ENCODE assay signal across 19 cellular contexts in the genomic region with DNA sequence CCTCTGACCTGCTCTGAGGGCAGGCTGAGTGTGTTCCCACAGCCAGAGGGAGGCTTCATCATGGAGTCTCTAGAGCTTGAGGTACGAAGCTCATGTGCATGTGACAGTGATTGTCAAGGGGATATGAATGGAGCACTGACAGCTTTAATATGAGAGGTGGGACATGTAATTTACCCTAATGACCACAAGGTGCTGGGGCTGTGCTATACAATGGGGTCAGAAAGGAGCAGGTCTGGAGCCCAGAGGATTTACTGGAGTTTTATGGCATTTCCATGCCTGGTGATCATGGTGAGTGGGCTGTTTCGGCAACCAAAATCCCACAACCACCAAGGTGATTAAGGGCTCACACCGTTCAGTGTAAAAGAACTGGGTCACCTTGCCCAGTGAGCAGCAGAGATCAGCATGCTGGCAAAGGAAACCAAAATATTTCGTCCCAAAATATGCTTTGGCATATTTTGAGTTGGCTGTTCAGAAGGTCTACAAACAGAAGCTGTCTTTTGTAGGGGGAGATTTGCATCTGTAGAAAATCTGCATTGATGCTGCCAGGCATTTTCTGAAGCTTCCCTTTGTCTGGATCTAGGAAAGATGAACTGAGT. TPM values are rescaled to one million over a fixed set of nuclear protein-coding genes. Genes with fewer than 3 reads are reported as not detected.
DNase-seq lines count a peak whose midpoint lies in the region; ATAC-seq and TF ChIP-seq lines count a peak whose summit lies in the region.
"Had no signal": no experiment of that assay in that cellular context is flagged by ENCODE, and none has a peak within 500 bp of the region (broad histone marks: within the 10 kb centered on the region; RNA-seq: fewer than 3 reads in every experiment).

No MANE protein-coding gene starts in this region.

- intact Hi-C loops in Caco-2 (cut with micrococcal nuclease; ENCODE audit: unreplicated experiment), result loop anchor here (1.0 kb wide), 1 partner anchor 54 kb away; no protein-coding TSS in a partner anchor

- POLR2A ChIA-PET in Caco-2 (lab: Charles Lee), result no interaction called here
- POLR2A ChIA-PET in HEK293T (lab: Yijun Ruan, JAX), result no interaction called here

- H3K4me3 ChIP-seq in Caco-2 (ENCODE audit: low read depth, low read length), result no peak overlapping the region
- H3K4me3 ChIP-seq in RWPE2 (ENCODE audit: severe bottlenecking), result no peak overlapping the region
- H3K4me3 ChIP-seq: dorsolateral prefrontal cortex, GM23248, MG63, uterus had no signal

- no peaks in the 10 kb centered on the region for H3K9me3 ChIP-seq in Caco-2
- no peaks in the 10 kb centered on the region for H3K9me3 ChIP-seq in RWPE2 (ENCODE audit: severe bottlenecking)
- H3K9me3 ChIP-seq: MG63 had no signal

- peak; percentile 33 to 34 for TF ChIP-seq CTCF in Caco-2 (IDR thresholded peaks at IDR 0.05; ENCODE audit: insufficient read depth in 1 of 2, low read depth in 1 of 2, low read length in 1 of 2, severe bottlenecking in 1 of 2, unreplicated experiment in 1 of 2)
- peak; percentile 39 for TF ChIP-seq CTCF in RWPE2 (IDR thresholded peaks at IDR 0.05; ENCODE audit: poor library complexity, severe bottlenecking)

- BruUV-seq in Caco-2 (replicated peaks; lab: Mats Ljungman, UMichigan), result no TSS peak

- no peaks in the 10 kb centered on the region for H3K4me1 ChIP-seq in Caco-2
- H3K4me1 ChIP-seq in RWPE2 (ENCODE audit: insufficient read depth, poor library complexity, severe bottlenecking), result no peaks in the 10 kb centered on the region
- H3K4me1 ChIP-seq: uterus had no signal

- ATAC-seq in RWPE2 (ENCODE audit: low read depth), result peak; percentile 67
- ATAC-seq: stimulated activated naive B cell treated with anti-CD40 and anti-IgM and Interleukin-4, amounts not matched to agents 10 μg/mL and 1 μg/mL and 100 μg/mL, for 72 hours; T-helper 17 cell had no signal

- peaks cover 9% of the 10 kb centered on the region for H3K27me3 Mint-ChIP-seq in Caco-2 (ENCODE audit: insufficient read depth, unreplicated experiment)

- H3K9me3 Mint-ChIP-seq in Caco-2 (ENCODE audit: unreplicated experiment), result no peaks in the 10 kb centered on the region
- H3K9me3 Mint-ChIP-seq: activated CD4-positive, alpha-beta T cell treated with anti-CD3 and anti-CD28 coated beads, Interleukin-2, amount 10 ng/mL, durations not matched to agents 24 days and 14 days had no signal

- no peaks in the 10 kb centered on the region for H3K36me3 Mint-ChIP-seq in Caco-2 (ENCODE audit: insufficient read depth, unreplicated experiment)

- H3K4me3 Mint-ChIP-seq in Caco-2 (ENCODE audit: unreplicated experiment), result no peak overlapping the region
- H3K4me3 Mint-ChIP-seq: activated CD4-positive, alpha-beta T cell treated with anti-CD3 and anti-CD28 coated beads, Interleukin-2, amount 10 ng/mL, durations not matched to agents 24 days and 14 days; stimulated activated naive B cell treated with anti-CD40 and anti-IgM and Interleukin-4, amounts not matched to agents 10 μg/mL and 1 μg/mL and 100 μg/mL, for 72 hours; T-helper 17 cell had no signal

- H3K36me3 ChIP-seq in Caco-2 (ENCODE audit: control insufficient read depth, insufficient read depth, low read length) (no peaks in the 10 kb centered on the region), RWPE2 (ENCODE audit: low read depth) (no peaks in the 10 kb centered on the region)
- H3K36me3 ChIP-seq: MG63, uterus had no signal

- CTCF ChIA-PET in Caco-2 (lab: Charles Lee), result interaction anchor here (1.5 kb wide), 1 partner anchor 54 kb away, joined by 12 read pairs; no protein-coding TSS in a partner anchor
- CTCF ChIA-PET in HEK293T (lab: Yijun Ruan, JAX), result interaction anchor here (1.1 kb wide), 1 partner anchor 27 kb away, joined by 3 read pairs; no protein-coding TSS in a partner anchor

- no peak overlapping the region for H3K27ac Mint-ChIP-seq in Caco-2 (ENCODE audit: unreplicated experiment)
- H3K27ac Mint-ChIP-seq: activated CD4-positive, alpha-beta T cell treated with anti-CD3 and anti-CD28 coated beads, Interleukin-2, amount 10 ng/mL, durations not matched to agents 24 days and 14 days; stimulated activated naive B cell treated with anti-CD40 and anti-IgM and Interleukin-4, amounts not matched to agents 10 μg/mL and 1 μg/mL and 100 μg/mL, for 72 hours; T-helper 17 cell had no signal

- DNase-seq in Caco-2 (no peak), HEK293T (ENCODE audit: extremely low spot score) (peak; percentile 22), RWPE2 (ENCODE audit: low spot score) (no peak), germinal center (ENCODE audit: low spot score) (peak; percentile 15), occipital lobe (lab: John Stamatoyannopoulos, UW) (no peak), GM03348 (ENCODE audit: low spot score) (no peak), GOT3 (lab: John Stamatoyannopoulos, UW) (no peak)
- DNase-seq in stimulated activated naive CD4-positive, alpha-beta T cell (lab: John Stamatoyannopoulos, UW), result no peak
- DNase-seq: activated CD4-positive, alpha-beta T cell treated with anti-CD3 and anti-CD28 coated beads, Interleukin-2, amount 10 ng/mL, durations not matched to agents 24 days and 14 days; AML-193; anterior cingulate cortex; DMS79; GM23248; MG63; stimulated activated CD4-positive, alpha-beta T cell treated with anti-CD3 and anti-CD28 coated beads, Interleukin-4, amount 100 ng/mL, for 24 hours; stimulated activated naive B cell treated with anti-CD40 and anti-IgM and Interleukin-4, amounts not matched to agents 10 μg/mL and 1 μg/mL and 100 μg/mL, for 72 hours; T-helper 17 cell; uterus had no signal

- no peak overlapping the region for H3K27ac ChIP-seq in RWPE2 (ENCODE audit: poor library complexity, severe bottlenecking)
- H3K27ac ChIP-seq: GM23248, uterus had no signal

- H3K27me3 ChIP-seq in Caco-2 (replicated peaks; ENCODE audit: control insufficient read depth, insufficient read depth, low read length), result no peaks in the 10 kb centered on the region
- peaks cover 8% of the 10 kb centered on the region for H3K27me3 ChIP-seq in RWPE2 (ENCODE audit: insufficient read depth, poor library complexity, severe bottlenecking)
- H3K27me3 ChIP-seq: uterus had no signal

- H3K4me1 Mint-ChIP-seq in Caco-2 (ENCODE audit: low read depth, unreplicated experiment), result no peaks in the 10 kb centered on the region
- H3K4me1 Mint-ChIP-seq: activated CD4-positive, alpha-beta T cell treated with anti-CD3 and anti-CD28 coated beads, Interleukin-2, amount 10 ng/mL, durations not matched to agents 24 days and 14 days; T-helper 17 cell had no signal

TF ChIP-seq in HEK293T, 16 proteins besides CTCF, POLR2A, EP300 and RAD21:
- no peak for TF ChIP-seq FOXK2 (IDR thresholded peaks at IDR 0.05)
- no peak for TF ChIP-seq NFRKB (IDR thresholded peaks at IDR 0.05)
- TF ChIP-seq LEF1 (IDR thresholded peaks at IDR 0.05; ENCODE audit: borderline replicate concordance), result no peak
- TF ChIP-seq FOXA1 (IDR thresholded peaks at IDR 0.05), result no peak
- no peak for TF ChIP-seq ELF4 (IDR thresholded peaks at IDR 0.05)
- no peak for TF ChIP-seq ARNT (IDR thresholded peaks at IDR 0.05)
TF ChIP-seq in HEK293T: peak in this region for 0.

RNA-seq across cellular contexts. Expression of gene RASGRF1, which starts 40.1 kb away (rescaled TPM):
- total RNA-seq in Caco-2 (2022) (0.23 and 0.57 TPM in 2 replicates), occipital lobe (2.8 TPM)
- total RNA-seq: activated CD4-positive, alpha-beta T cell treated with anti-CD3 and anti-CD28 coated beads, Interleukin-2, amount 10 ng/mL, durations not matched to agents 24 days and 14 days; GM23248 had no signal

Comparison
In these comparisons a context has a peak if more than half of its experiments do, and no peak if none do; other contexts are left out.
1. DNase-seq: peak in HEK293T (single experiment) and germinal center (single experiment); none in Caco-2 (0 of 2), RWPE2 (single experiment), stimulated activated naive CD4-positive, alpha-beta T cell (0 of 6), occipital lobe (single experiment), GM03348 (single experiment) and GOT3 (single experiment).